ENCODE assay signal across 8 cellular contexts in the genomic region with DNA sequence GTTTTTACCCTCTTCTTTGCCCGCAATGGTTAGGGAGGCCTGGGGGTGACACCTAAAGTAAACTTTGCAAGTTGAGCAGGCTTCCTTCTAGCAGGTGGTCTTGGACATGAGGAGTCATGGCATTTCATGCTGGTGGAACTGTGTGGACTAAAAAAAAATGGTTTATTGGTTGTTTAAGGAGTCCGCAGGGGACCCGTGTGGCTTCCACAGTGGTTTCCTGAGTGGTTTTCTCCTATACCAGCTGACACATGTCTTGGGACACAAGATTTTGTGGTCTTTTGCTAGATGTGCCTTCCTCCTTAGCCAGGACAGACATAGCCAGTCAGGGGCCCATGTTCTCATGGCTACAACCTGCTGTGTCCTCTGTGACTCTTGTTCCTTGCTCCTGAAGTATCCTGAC. TPM values are rescaled to one million over a fixed set of nuclear protein-coding genes. Genes with fewer than 3 reads are reported as not detected.
A peak's percentile ranks its signal among the peaks of the same experiment; 100 is the strongest.
DNase-seq lines count a peak whose midpoint lies in the region; ATAC-seq and TF ChIP-seq lines count a peak whose summit lies in the region.

No MANE protein-coding gene starts in this region.

- 61 to 74% (median 67%) methylated on average over 3 of the region's 3 CpGs for WGBS in adrenal gland, 4 donors

- TF ChIP-seq POLR2A in NB4 (IDR thresholded peaks at IDR 0.05; ENCODE audit: extremely low read depth, insufficient read length) = no peak
- no peak for TF ChIP-seq POLR2A in adrenal gland (IDR thresholded peaks at IDR 0.05)

- intact Hi-C loops in dorsolateral prefrontal cortex (cut with DNase I) (loop anchor here (2.0 to 5.0 kb wide), 3 partner anchors 29 to 41 kb away; partner anchors contain the start of genes TRAPPC2B (in 1 of the 2), ZNF304 (in 1 of the 2), ZNF460 (in 1 of the 2) and ZNF547 (in 1 of the 2)), head of caudate nucleus (cut with DNase I) (loop anchor here (5.0 kb wide), 1 partner anchor 41 kb away; the partner anchor contains the start of genes TRAPPC2B and ZNF547), adrenal gland (cut with DNase I) (no loop called here)

- peaks cover 9% of the 10 kb centered on the region for H3K36me3 Mint-ChIP-seq in neural progenitor cell

- H3K4me1 Mint-ChIP-seq in neural progenitor cell = peaks cover 20% of the 10 kb centered on the region

- peak; percentile 59 for DNase-seq in NB4 (ENCODE audit: low read depth)
- DNase-seq in dorsolateral prefrontal cortex = no peak
- no peak for DNase-seq in neural progenitor cell (ENCODE audit: low spot score)
- DNase-seq in head of caudate nucleus = no peak
- DNase-seq in adrenal gland = no peak
- DNase-seq in effector CD8-positive, alpha-beta T cell (lab: John Stamatoyannopoulos, UW) = no peak

- H3K4me3 ChIP-seq in GM08714 (ENCODE audit: low read length) = peak overlapping the region; percentile 83
- peak overlapping the region; percentile 83 for H3K4me3 ChIP-seq in NB4 (ENCODE audit: low read depth, low read length)
- H3K4me3 ChIP-seq in dorsolateral prefrontal cortex = peak overlapping the region in 57 of 59 donors; percentile 66 to 98 (median 93)
- H3K4me3 ChIP-seq in neural progenitor cell = peak overlapping the region; percentile 77
- peak overlapping the region in 1 of 4 donors; percentile 64 for H3K4me3 ChIP-seq in adrenal gland

- peaks cover 18% of the 10 kb centered on the region for H3F3A ChIP-seq in neural progenitor cell (ENCODE audit: low read depth)

- H2AFZ ChIP-seq in neural progenitor cell (replicated peaks) = no peak overlapping the region

- H3K4me1 ChIP-seq in neural progenitor cell (peaks cover 19% of the 10 kb centered on the region), adrenal gland (replicated peaks in 1 of 2) (peaks cover 19 to 21% of the 10 kb centered on the region in 2 donors)

- H3K9me3 Mint-ChIP-seq in neural progenitor cell = no peaks in the 10 kb centered on the region

- TF ChIP-seq CTCF in NB4 (IDR thresholded peaks at IDR 0.05; ENCODE audit: low read depth, low read length) = no peak
- TF ChIP-seq CTCF in dorsolateral prefrontal cortex (IDR thresholded peaks at IDR 0.05 in 54 of 56, conservative IDR thresholded peaks at IDR 0.05 in 2 of 56; ENCODE audit: low read depth in 1 of 56, partially characterized antibody in 56 of 56) = no peak
- TF ChIP-seq CTCF in neural progenitor cell (IDR thresholded peaks at IDR 0.05) = no peak
- TF ChIP-seq CTCF in adrenal gland (IDR thresholded peaks at IDR 0.05) = no peak

- H3K27me3 Mint-ChIP-seq in neural progenitor cell (ENCODE audit: insufficient read depth, low read depth) = peaks cover 9% of the 10 kb centered on the region

- H3K27ac ChIP-seq in dorsolateral prefrontal cortex = peak overlapping the region in 3 of 59 donors; percentile 86 to 91 (median 91)
- no peak overlapping the region for H3K27ac ChIP-seq in neural progenitor cell
- H3K27ac ChIP-seq in adrenal gland = peak overlapping the region in 1 of 5 donors; percentile 91

- H3K27me3 ChIP-seq in dorsolateral prefrontal cortex (no peaks in the 10 kb centered on the region), neural progenitor cell (peaks cover 10% of the 10 kb centered on the region), adrenal gland (no peaks in the 10 kb centered on the region)

- H3K9me3 ChIP-seq in neural progenitor cell (ENCODE audit: low read depth) (no peaks in the 10 kb centered on the region), adrenal gland (replicated peaks in 1 of 3) (no peaks in the 10 kb centered on the region)

- H3K27ac Mint-ChIP-seq in neural progenitor cell = peak overlapping the region; percentile 42

- no peak for ATAC-seq in esophagus mucosa

- H3K9ac ChIP-seq in neural progenitor cell = peak overlapping the region; percentile 93

- peak overlapping the region; percentile 89 for H3K4me3 Mint-ChIP-seq in neural progenitor cell

- peaks cover 26% of the 10 kb centered on the region for H3K79me2 ChIP-seq in neural progenitor cell (ENCODE audit: low read depth)

- H4K20me1 ChIP-seq in neural progenitor cell (ENCODE audit: low read depth) = no peaks in the 10 kb centered on the region

- H3K4me2 ChIP-seq in neural progenitor cell = peak overlapping the region; percentile 87

- H3K36me3 ChIP-seq in neural progenitor cell (no peaks in the 10 kb centered on the region), adrenal gland (replicated peaks in 1 of 2) (peaks cover 0 to 34% of the 10 kb centered on the region in 2 donors)

RNA-seq across cellular contexts. Expression of gene ZNF543, which starts 1.5 kb away (rescaled TPM):
- total RNA-seq in dorsolateral prefrontal cortex (10 to 100 TPM; 10.1 to 23.0 (median 14.9) TPM), neural progenitor cell (ENCODE audit: low replicate concordance) (9.5 and 11.6 TPM in 2 replicates), esophagus mucosa (4.5 TPM), adrenal gland (10 to 100 TPM in 4 of 8 donors, 1 to 10 TPM in 4; 7.2 to 17.8 (median 9.5) TPM)
- polyA plus RNA-seq in adrenal gland = 1 to 10 TPM; 1.1 to 2.4 (median 1.9) TPM

RNA-seq across cellular contexts. Expression of gene ZNF304, which starts 29.3 kb away (rescaled TPM):
- total RNA-seq in dorsolateral prefrontal cortex (10 to 100 TPM in 116 of 120 experiments, 1 to 10 TPM in 4; 8.4 to 20.2 (median 13.3) TPM), neural progenitor cell (ENCODE audit: low replicate concordance) (11.6 and 15.5 TPM in 2 replicates), esophagus mucosa (5.3 TPM), adrenal gland (10 to 100 TPM in 6 of 8 donors, 1 to 10 TPM in 2; 8.1 to 14.3 (median 12.3) TPM)
- 1 to 10 TPM; 4.0 to 8.3 (median 5.2) TPM for polyA plus RNA-seq in adrenal gland

RNA-seq across cellular contexts. Expression of gene ZNF460, which starts 41.5 kb away (rescaled TPM):
- total RNA-seq in dorsolateral prefrontal cortex (100 to 1,000 TPM in 32 of 120 experiments, 10 to 100 TPM in 88; 74.0 to 139 (median 93.3) TPM), neural progenitor cell (ENCODE audit: low replicate concordance) (47.5 and 52.7 TPM in 2 replicates), esophagus mucosa (68.7 TPM), adrenal gland (100 to 1,000 TPM in 1 of 8 donors, 10 to 100 TPM in 7; 36.6 to 107 (median 60.8) TPM)
- polyA plus RNA-seq in adrenal gland = 1 to 10 TPM in 2 of 3 donors, under 1 TPM in 1; 0.54 to 9.3 (median 1.8) TPM

RNA-seq across cellular contexts. Expression of gene TRAPPC2B, which starts 41.6 kb away (rescaled TPM):
- total RNA-seq in dorsolateral prefrontal cortex (10 to 100 TPM in 67 of 120 experiments, 1 to 10 TPM in 53; 4.5 to 17.8 (median 10.3) TPM), neural progenitor cell (ENCODE audit: low replicate concordance) (10.7 and 23.4 TPM in 2 replicates), esophagus mucosa (8.4 TPM), adrenal gland (10 to 100 TPM; 12.6 to 41.4 (median 20.0) TPM)
- 10 to 100 TPM; 24.9 to 72.8 (median 40.5) TPM for polyA plus RNA-seq in adrenal gland

RNA-seq across cellular contexts. Expression of gene ZNF547, which starts 41.6 kb away (rescaled TPM):
- total RNA-seq in dorsolateral prefrontal cortex = 10 to 100 TPM in 60 of 120 experiments, 1 to 10 TPM in 60; 3.8 to 19.8 (median 10.0) TPM
- 2.7 and 2.9 TPM in 2 replicates for total RNA-seq in neural progenitor cell (ENCODE audit: low replicate concordance)
- 1.4 TPM for total RNA-seq in esophagus mucosa
- total RNA-seq in adrenal gland = 1 to 10 TPM; 1.1 to 9.8 (median 4.5) TPM
- 10 to 100 TPM in 1 of 3 donors, 1 to 10 TPM in 2; 2.1 to 10.9 (median 5.3) TPM for polyA plus RNA-seq in adrenal gland

Comparison
In these comparisons a context has a peak if more than half of its experiments do, and no peak if none do; other contexts are left out.
1. intact Hi-C loops: an anchor here in dorsolateral prefrontal cortex (2.0 to 5.0 kb wide) and head of caudate nucleus (5.0 kb wide); none called in adrenal gland.